Comparison of ENCODE assay signal across 8 cellular contexts in genomic region chr20:21808863-21809664, GRCh38.
DNase-seq lines count a peak whose midpoint lies in the region; ATAC-seq, FAIRE-seq and TF ChIP-seq lines count a peak whose summit lies in the region.

No MANE protein-coding gene starts in this region.

- H3K4me1 ChIP-seq in RWPE2 (ENCODE audit: insufficient read depth, poor library complexity, severe bottlenecking), result no peaks in the 10 kb centered on the region

- no peak for ATAC-seq in RWPE2 (ENCODE audit: low read depth)

- H3K36me3 Mint-ChIP-seq in neural crest cell (ENCODE audit: low read depth), result no peaks in the 10 kb centered on the region

- H3K27me3 ChIP-seq in RWPE2 (ENCODE audit: insufficient read depth, poor library complexity, severe bottlenecking), result peaks cover 7% of the 10 kb centered on the region

- no peak overlapping the region for H3K4me3 ChIP-seq in AG09309 (ENCODE audit: control insufficient read depth, low read depth, low read length)
- no peak overlapping the region for H3K4me3 ChIP-seq in RWPE2 (ENCODE audit: severe bottlenecking)
- H3K4me3 ChIP-seq in choroid plexus epithelial cell (ENCODE audit: low read depth, low read length), result no peak overlapping the region

- H3K9me3 Mint-ChIP-seq in neural crest cell, result no peaks in the 10 kb centered on the region

- H3K9me3 ChIP-seq in RWPE2 (ENCODE audit: severe bottlenecking), result no peaks in the 10 kb centered on the region

- FAIRE-seq in urothelium cell line (lab: Jason Lieb, UNC) (no peak), RCC 7860 (lab: Jason Lieb, UNC) (no peak)

- TF ChIP-seq CTCF in AG09309 (IDR thresholded peaks at IDR 0.05; ENCODE audit: control insufficient read depth, insufficient read depth, low read depth, low read length, missing control alignments), result peak; percentile 46
- peak; percentile 83 for TF ChIP-seq CTCF in RWPE2 (IDR thresholded peaks at IDR 0.05; ENCODE audit: poor library complexity, severe bottlenecking)
- peak; percentile 9 for TF ChIP-seq CTCF in choroid plexus epithelial cell (conservative IDR thresholded peaks at IDR 0.05; ENCODE audit: low read depth, low read length)
- peak; percentile 89 for TF ChIP-seq CTCF in neural crest cell (conservative IDR thresholded peaks at IDR 0.05)

- H3K4me1 Mint-ChIP-seq in neural crest cell, result no peaks in the 10 kb centered on the region

- H3K27ac ChIP-seq in RWPE2 (ENCODE audit: poor library complexity, severe bottlenecking), result no peak overlapping the region

- no peak overlapping the region for H3K4me3 Mint-ChIP-seq in neural crest cell

- peaks cover 62% of the 10 kb centered on the region for H3K27me3 Mint-ChIP-seq in neural crest cell (ENCODE audit: low read depth)

- H3K27ac Mint-ChIP-seq in neural crest cell (ENCODE audit: unreplicated experiment), result no peak overlapping the region

- H3K36me3 ChIP-seq in RWPE2 (ENCODE audit: low read depth), result no peaks in the 10 kb centered on the region

- DNase-seq in AG09309 (ENCODE audit: low read depth) (no peak), GM19240 (ENCODE audit: insufficient read length, low spot score) (peak; percentile 8), RWPE2 (ENCODE audit: low spot score) (no peak), choroid plexus epithelial cell (ENCODE audit: low read depth) (no peak), neural crest cell (ENCODE audit: low read depth, low spot score) (peak; percentile 74), urothelium cell line (ENCODE audit: low spot score) (peak; percentile 60), RCC 7860 (ENCODE audit: low spot score) (no peak), DMS79 treated with DMSO at 0.1 percent for 48 hours (lab: John Stamatoyannopoulos, UW) (no peak)

Comparison
In these comparisons a context has a peak if more than half of its experiments do, and no peak if none do; other contexts are left out.
1. DNase-seq: peak in GM19240 (single experiment), neural crest cell (single experiment) and urothelium cell line (single experiment); none in AG09309 (single experiment), RWPE2 (single experiment), choroid plexus epithelial cell (single experiment), RCC 7860 (single experiment) and DMS79 treated with DMSO at 0.1 percent for 48 hours (single experiment).
2. CTCF ChIP-seq: peak in every context shown above with its lines; median percentile 89 in neural crest cell; 83 in RWPE2; 46 in AG09309; 9 in choroid plexus epithelial cell.